18 cellular contexts compared by ENCODE assay signal in genomic region chr3:37811625-37812356, GRCh38. TPM values are rescaled to one million over a fixed set of nuclear protein-coding genes. Genes with fewer than 3 reads are reported as not detected.
DNase-seq lines count a peak whose midpoint lies in the region; ATAC-seq and TF ChIP-seq lines count a peak whose summit lies in the region.
"Had no signal": no experiment of that assay in that cellular context is flagged by ENCODE, and none has a peak within 500 bp of the region (broad histone marks: within the 10 kb centered on the region; RNA-seq: fewer than 3 reads in every experiment).

No MANE protein-coding gene starts in this region.

- TF ChIP-seq EP300 in sigmoid colon (IDR thresholded peaks at IDR 0.05), result no peak

- peaks cover 54% of the 10 kb centered on the region for H3K4me1 ChIP-seq in left ventricle myocardium inferior
- peaks cover 3 to 57% (median 41%) of the 10 kb centered on the region in 4 donors for H3K4me1 ChIP-seq in sigmoid colon

- H3K4me3 ChIP-seq in coronary artery (no peak overlapping the region), left ventricle myocardium inferior (no peak overlapping the region), sigmoid colon (no peak overlapping the region)
- H3K4me3 ChIP-seq: gastroesophageal sphincter had no signal

- peaks cover 7% of the 10 kb centered on the region for H3K36me3 ChIP-seq in left ventricle myocardium inferior
- no peaks in the 10 kb centered on the region for H3K36me3 ChIP-seq in sigmoid colon
- H3K36me3 ChIP-seq: brain microvascular endothelial cell had no signal

- TF ChIP-seq POLR2A in sigmoid colon (IDR thresholded peaks at IDR 0.05), result no peak

- peak; percentile 41 for DNase-seq in G401 (ENCODE audit: low spot score)
- no peak for DNase-seq in coronary artery (ENCODE audit: low spot score)
- DNase-seq in left ventricle myocardium inferior, result no peak
- DNase-seq in sigmoid colon, result no peak
- no peak for DNase-seq in SKM-1 (lab: John Stamatoyannopoulos, UW; ENCODE audit: unreplicated experiment)
- DNase-seq: activated effector memory CD4-positive, alpha-beta T cell treated with anti-CD3 and anti-CD28 coated beads, Interleukin-2, amount 50 U/mL, for 16 hours; CD4-positive, CD25-positive, alpha-beta regulatory T cell; kidney; NCI-H1417 treated with DMSO at 0.1 percent for 48 hours; NCI-H510A; occipital lobe; stimulated activated CD4-positive, alpha-beta T cell treated with anti-CD3 and anti-CD28 coated beads, Interleukin-12 subunit alpha, Interleukin-12 subunit beta, amount 100 ng/mL, for 4 hours had no signal

- H3K27ac ChIP-seq in coronary artery (peak overlapping the region; percentile 50 to 76), left ventricle myocardium inferior (replicated peaks) (peak overlapping the region; percentile 64), sigmoid colon (peak overlapping the region in 3 of 4 donors; percentile 39 to 75 (median 68))
- H3K27ac ChIP-seq: brain microvascular endothelial cell, HL-60 had no signal

- H3K27me3 ChIP-seq in left ventricle myocardium inferior (ENCODE audit: low read depth), result no peaks in the 10 kb centered on the region
- H3K27me3 ChIP-seq in sigmoid colon, result no peaks in the 10 kb centered on the region
- H3K27me3 ChIP-seq: brain microvascular endothelial cell, gastroesophageal sphincter had no signal

- H3K9me3 ChIP-seq in left ventricle myocardium inferior (replicated peaks) (no peaks in the 10 kb centered on the region), sigmoid colon (no peaks in the 10 kb centered on the region)
- H3K9me3 ChIP-seq: gastroesophageal sphincter had no signal

- no peak for ATAC-seq in HG02884 (IDR thresholded peaks at IDR 0.05; ENCODE audit: unreplicated experiment)
- no peak for ATAC-seq in GM21786 (IDR thresholded peaks at IDR 0.05; ENCODE audit: unreplicated experiment)
- no peak for ATAC-seq in SK-N-SH treated with all-trans-retinoic acid at 6 μM for 48 hours
- ATAC-seq: gastroesophageal sphincter had no signal

- intact Hi-C loops in left ventricle myocardium inferior (cut with micrococcal nuclease), result no loop called here
- intact Hi-C loops in sigmoid colon (cut with DNase I), result no loop called here

- 61 to 79% methylated on average over 3 of the region's 3 CpGs for WGBS in sigmoid colon, 2 donors

- in situ Hi-C loops in G401 (cut with HindIII; ENCODE audit: low sequenced_read_pairs), result no loop called here

- TF ChIP-seq CTCF in coronary artery (IDR thresholded peaks at IDR 0.05) (no peak), left ventricle myocardium inferior (IDR thresholded peaks at IDR 0.05; ENCODE audit: borderline replicate concordance) (no peak), sigmoid colon (IDR thresholded peaks at IDR 0.05) (no peak)

TF ChIP-seq in SK-N-SH treated with all-trans-retinoic acid at 6 μM for 48 hours, 23 proteins besides CTCF, POLR2A, EP300 and RAD21:
- no peak for TF ChIP-seq BACH2 (CRISPR knock-in tag; IDR thresholded peaks at IDR 0.05; ENCODE audit: borderline replicate concordance)
- TF ChIP-seq ZNF8 (CRISPR knock-in tag; IDR thresholded peaks at IDR 0.05), result no peak
- TF ChIP-seq ZNF70 (CRISPR knock-in tag; IDR thresholded peaks at IDR 0.05), result no peak
- TF ChIP-seq ISL1 (CRISPR knock-in tag; IDR thresholded peaks at IDR 0.05), result no peak
- TF ChIP-seq, protein P1, sequence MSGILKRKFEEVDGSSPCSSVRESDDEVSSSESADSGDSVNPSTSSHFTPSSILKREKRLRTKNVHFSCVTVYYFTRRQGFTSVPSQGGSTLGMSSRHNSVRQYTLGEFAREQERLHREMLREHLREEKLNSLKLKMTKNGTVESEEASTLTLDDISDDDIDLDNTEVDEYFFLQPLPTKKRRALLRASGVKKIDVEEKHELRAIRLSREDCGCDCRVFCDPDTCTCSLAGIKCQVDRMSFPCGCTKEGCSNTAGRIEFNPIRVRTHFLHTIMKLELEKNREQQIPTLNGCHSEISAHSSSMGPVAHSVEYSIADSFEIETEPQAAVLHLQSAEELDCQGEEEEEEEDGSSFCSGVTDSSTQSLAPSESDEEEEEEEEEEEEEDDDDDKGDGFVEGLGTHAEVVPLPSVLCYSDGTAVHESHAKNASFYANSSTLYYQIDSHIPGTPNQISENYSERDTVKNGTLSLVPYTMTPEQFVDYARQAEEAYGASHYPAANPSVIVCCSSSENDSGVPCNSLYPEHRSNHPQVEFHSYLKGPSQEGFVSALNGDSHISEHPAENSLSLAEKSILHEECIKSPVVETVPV (CRISPR knock-in tag; IDR thresholded peaks at IDR 0.05), result no peak
- no peak for TF ChIP-seq ZFP3 (CRISPR knock-in tag; IDR thresholded peaks at IDR 0.05)
- TF ChIP-seq ARNTL (CRISPR knock-in tag; IDR thresholded peaks at IDR 0.05; ENCODE audit: borderline replicate concordance, low read depth), result no peak
- TF ChIP-seq TCF4 (CRISPR knock-in tag; IDR thresholded peaks at IDR 0.05; ENCODE audit: borderline replicate concordance), result no peak
- TF ChIP-seq GLIS3 (CRISPR knock-in tag; IDR thresholded peaks at IDR 0.05), result no peak
- TF ChIP-seq SNAI2 (CRISPR knock-in tag; IDR thresholded peaks at IDR 0.05), result no peak
- TF ChIP-seq, protein P2, sequence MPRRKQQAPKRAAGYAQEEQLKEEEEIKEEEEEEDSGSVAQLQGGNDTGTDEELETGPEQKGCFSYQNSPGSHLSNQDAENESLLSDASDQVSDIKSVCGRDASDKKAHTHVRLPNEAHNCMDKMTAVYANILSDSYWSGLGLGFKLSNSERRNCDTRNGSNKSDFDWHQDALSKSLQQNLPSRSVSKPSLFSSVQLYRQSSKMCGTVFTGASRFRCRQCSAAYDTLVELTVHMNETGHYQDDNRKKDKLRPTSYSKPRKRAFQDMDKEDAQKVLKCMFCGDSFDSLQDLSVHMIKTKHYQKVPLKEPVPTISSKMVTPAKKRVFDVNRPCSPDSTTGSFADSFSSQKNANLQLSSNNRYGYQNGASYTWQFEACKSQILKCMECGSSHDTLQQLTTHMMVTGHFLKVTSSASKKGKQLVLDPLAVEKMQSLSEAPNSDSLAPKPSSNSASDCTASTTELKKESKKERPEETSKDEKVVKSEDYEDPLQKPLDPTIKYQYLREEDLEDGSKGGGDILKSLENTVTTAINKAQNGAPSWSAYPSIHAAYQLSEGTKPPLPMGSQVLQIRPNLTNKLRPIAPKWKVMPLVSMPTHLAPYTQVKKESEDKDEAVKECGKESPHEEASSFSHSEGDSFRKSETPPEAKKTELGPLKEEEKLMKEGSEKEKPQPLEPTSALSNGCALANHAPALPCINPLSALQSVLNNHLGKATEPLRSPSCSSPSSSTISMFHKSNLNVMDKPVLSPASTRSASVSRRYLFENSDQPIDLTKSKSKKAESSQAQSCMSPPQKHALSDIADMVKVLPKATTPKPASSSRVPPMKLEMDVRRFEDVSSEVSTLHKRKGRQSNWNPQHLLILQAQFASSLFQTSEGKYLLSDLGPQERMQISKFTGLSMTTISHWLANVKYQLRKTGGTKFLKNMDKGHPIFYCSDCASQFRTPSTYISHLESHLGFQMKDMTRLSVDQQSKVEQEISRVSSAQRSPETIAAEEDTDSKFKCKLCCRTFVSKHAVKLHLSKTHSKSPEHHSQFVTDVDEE (CRISPR knock-in tag; IDR thresholded peaks at IDR 0.05), result no peak

RNA-seq across cellular contexts. Expression of gene CTDSPL, which starts 49.9 kb away (rescaled TPM):
- total RNA-seq in G401 (2014; rRNA removed; shearing (Covaris generic)), result 47.4 and 77.9 TPM in 2 replicates
- 56.3 TPM for total RNA-seq in left ventricle myocardium inferior
- 10 to 100 TPM; 46.3 to 69.1 (median 60.5) TPM for total RNA-seq in sigmoid colon
- 10 to 100 TPM; 19.1 to 22.8 (median 22.7) TPM for polyA plus RNA-seq in sigmoid colon
